In genomic region chr1:114861384-114861783, GRCh38 we compare ENCODE assay signal across 33 cellular contexts. TPM values are rescaled to one million over a fixed set of nuclear protein-coding genes. Genes with fewer than 3 reads are reported as not detected.
"Had no signal": no experiment of that assay in that cellular context is flagged by ENCODE, and none has a peak within 500 bp of the region (broad histone marks: within the 10 kb centered on the region; RNA-seq: fewer than 3 reads in every experiment).

No MANE protein-coding gene starts in this region.

- H3K4me3 ChIP-seq: ascending aorta, cardiac muscle cell had no signal

- H3K27ac ChIP-seq: ascending aorta, cardiac muscle cell, WERI-Rb-1 had no signal

- ATAC-seq: activated CD4-positive, alpha-beta T cell treated with anti-CD3 and anti-CD28 coated beads for 36 hours; activated CD4-positive, CD25-positive, alpha-beta regulatory T cell treated with anti-CD3 and anti-CD28 coated beads, Interleukin-2, amount 50 U/mL, for 24 hours; activated CD8-positive, alpha-beta memory T cell treated with anti-CD3 and anti-CD28 coated beads, Interleukin-2, amount 10 ng/mL, durations not matched to agents 7 days and 5 days; activated CD8-positive, alpha-beta T cell treated with anti-CD3 and anti-CD28 coated beads, Interleukin-2, amount 10 ng/mL, durations not matched to agents 7 days and 5 days; activated naive CD8-positive, alpha-beta T cell treated with anti-CD3 and anti-CD28 coated beads, Interleukin-2, amount 50 U/mL, for 24 hours; WTC11 had no signal

- H3K4me1 ChIP-seq: ascending aorta had no signal

- H3K27me3 ChIP-seq: ascending aorta had no signal

- H3K9me3 ChIP-seq: ascending aorta had no signal

- DNase-seq: activated CD4-positive, alpha-beta memory T cell treated with anti-CD3 and anti-CD28 coated beads, Interleukin-2, amount 10 ng/mL, durations not matched to agents 7 days and 5 days; activated CD4-positive, alpha-beta T cell treated with anti-CD3 and anti-CD28 coated beads for 1 hour; activated CD4-positive, alpha-beta T cell treated with anti-CD3 and anti-CD28 coated beads for 36 hours; activated CD4-positive, alpha-beta T cell treated with anti-CD3 and anti-CD28 coated beads for 48 hours; activated CD4-positive, alpha-beta T cell treated with anti-CD3 and anti-CD28 coated beads, Interleukin-2, amount 10 ng/mL, durations not matched to agents 7 days and 5 days; activated CD4-positive, alpha-beta T cell treated with anti-CD3 and anti-CD28 coated beads, Interleukin-2, amount 50 U/mL, for 48 hours; activated CD4-positive, CD25-positive, alpha-beta regulatory T cell; activated CD8-positive, alpha-beta memory T cell treated with anti-CD3 and anti-CD28 coated beads for 24 hours; activated CD8-positive, alpha-beta memory T cell treated with anti-CD3 and anti-CD28 coated beads, Interleukin-2, amount 10 ng/mL, durations not matched to agents 7 days and 5 days; activated CD8-positive, alpha-beta memory T cell treated with anti-CD3 and anti-CD28 coated beads, Interleukin-2, amount 50 U/mL, for 48 hours; activated CD8-positive, alpha-beta T cell treated with anti-CD3 and anti-CD28 coated beads, Interleukin-2, amount 10 ng/mL, durations not matched to agents 7 days and 5 days; activated effector memory CD4-positive, alpha-beta T cell treated with Interleukin-2 at 50 U/mL for 16 hours; activated gamma-delta T cell; activated naive CD4-positive, alpha-beta T cell treated with anti-CD3 and anti-CD28 coated beads, Interleukin-2, amount 10 ng/mL, durations not matched to agents 7 days and 5 days; activated naive CD4-positive, alpha-beta T cell treated with Interleukin-2 at 50 U/mL for 16 hours; activated naive CD8-positive, alpha-beta T cell treated with anti-CD3 and anti-CD28 coated beads, Interleukin-2, amount 10 ng/mL, durations not matched to agents 7 days and 5 days; activated naive CD8-positive, alpha-beta T cell treated with anti-CD3 and anti-CD28 coated beads, Interleukin-2, amount 50 U/mL, for 24 hours; activated T-cell treated with anti-CD3 and anti-CD28 coated beads, Interleukin-2, amount 50 U/mL, for 24 hours; activated T-cell treated with anti-CD3 and anti-CD28 coated beads, Interleukin-2, amount 50 U/mL, for 48 hours; amygdala; anterior cingulate cortex; caudate nucleus; cerebellar nuclear complex; T-helper 2 cell; T-helper 9 cell; WERI-Rb-1 had no signal

- H3K36me3 ChIP-seq: ascending aorta, cardiac muscle cell, WERI-Rb-1 had no signal

RNA-seq across cellular contexts. Expression of gene SYCP1, which starts 6.7 kb away (rescaled TPM):
- total RNA-seq: activated CD4-positive, alpha-beta memory T cell treated with anti-CD3 and anti-CD28 coated beads, Interleukin-2, amount 10 ng/mL, durations not matched to agents 7 days and 5 days; activated CD4-positive, alpha-beta T cell treated with anti-CD3 and anti-CD28 coated beads for 36 hours; activated CD4-positive, alpha-beta T cell treated with anti-CD3 and anti-CD28 coated beads, Interleukin-2, amount 10 ng/mL, durations not matched to agents 7 days and 5 days; activated CD8-positive, alpha-beta memory T cell treated with anti-CD3 and anti-CD28 coated beads, Interleukin-2, amount 10 ng/mL, durations not matched to agents 7 days and 5 days; activated CD8-positive, alpha-beta T cell treated with anti-CD3 and anti-CD28 coated beads, Interleukin-2, amount 10 ng/mL, durations not matched to agents 7 days and 5 days; activated naive CD8-positive, alpha-beta T cell treated with anti-CD3 and anti-CD28 coated beads, Interleukin-2, amount 10 ng/mL, durations not matched to agents 7 days and 5 days; activated T-helper 2 cell treated with anti-CD3 and anti-CD28 coated beads, Interferon-gamma antibody, Interleukin-2, Interleukin-4, amounts not matched to agents 10 μg/mL and 5 μg/mL and 100 μg/mL, durations not matched to agents 14 hours and 24 hours and 36 hours; ascending aorta; bronchial epithelial cell; cardiac muscle cell; chondrocyte; WTC11 had no signal
- polyA plus RNA-seq: cardiac muscle cell had no signal
